ENCODE assay signal across 7 cellular contexts in the genomic region with DNA sequence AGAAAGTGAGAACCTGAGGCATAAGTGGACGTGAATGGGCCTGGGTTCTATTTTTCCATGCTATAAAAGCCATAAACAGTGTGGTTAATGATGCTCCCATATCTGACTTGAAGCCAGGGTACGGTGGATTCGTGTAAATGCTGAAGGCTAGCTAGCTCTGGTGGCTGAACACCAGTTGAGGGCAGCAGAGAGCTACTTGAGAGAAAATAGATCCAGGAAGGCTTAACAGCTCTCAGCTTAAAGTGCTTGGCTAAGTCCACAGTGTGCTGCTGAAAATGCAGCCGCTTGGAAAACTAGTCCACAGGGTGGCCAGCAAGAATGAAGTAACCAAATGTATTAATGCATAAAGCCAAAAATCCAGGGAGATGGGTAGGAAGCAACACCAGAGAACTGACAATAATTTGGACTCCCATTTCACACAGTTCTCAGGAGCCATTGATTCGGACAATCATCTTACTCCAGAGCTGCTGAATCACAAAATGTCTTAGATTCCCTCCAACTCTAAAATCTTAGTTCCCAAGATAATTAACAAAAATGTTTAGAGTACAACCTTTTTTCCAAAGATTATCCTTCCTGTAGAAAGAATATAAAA.
DNase-seq lines count a peak whose midpoint lies in the region; ATAC-seq and TF ChIP-seq lines count a peak whose summit lies in the region.

No MANE protein-coding gene starts in this region.

- ATAC-seq in GM21390 (IDR thresholded peaks at IDR 0.05; ENCODE audit: unreplicated experiment) (peak; percentile 65), HG03025 (IDR thresholded peaks at IDR 0.05; ENCODE audit: low FRiP score, unreplicated experiment) (no peak)

- no peak overlapping the region for H3K4me3 ChIP-seq in fibroblast of pulmonary artery (replicated peaks; ENCODE audit: low read depth, low read length)

- peak; percentile 94 for TF ChIP-seq CTCF in fibroblast of pulmonary artery (IDR thresholded peaks at IDR 0.05; ENCODE audit: low read length, missing control alignments)

- DNase-seq in ELR (ENCODE audit: low read depth) = peak; percentile 75
- peak; percentile 73 to 82 for DNase-seq in Kasumi-1 (lab: John Stamatoyannopoulos, UW)
- peak; percentile 83 to 91 for DNase-seq in SHP77 (lab: John Stamatoyannopoulos, UW)
- peak; percentile 78 for DNase-seq in fibroblast of pulmonary artery (ENCODE audit: low read depth)
- peak; percentile 40 for DNase-seq in stromal cell of bone marrow (ENCODE audit: low read depth)
